ENCODE assay signal across 19 cellular contexts in the genomic region with DNA sequence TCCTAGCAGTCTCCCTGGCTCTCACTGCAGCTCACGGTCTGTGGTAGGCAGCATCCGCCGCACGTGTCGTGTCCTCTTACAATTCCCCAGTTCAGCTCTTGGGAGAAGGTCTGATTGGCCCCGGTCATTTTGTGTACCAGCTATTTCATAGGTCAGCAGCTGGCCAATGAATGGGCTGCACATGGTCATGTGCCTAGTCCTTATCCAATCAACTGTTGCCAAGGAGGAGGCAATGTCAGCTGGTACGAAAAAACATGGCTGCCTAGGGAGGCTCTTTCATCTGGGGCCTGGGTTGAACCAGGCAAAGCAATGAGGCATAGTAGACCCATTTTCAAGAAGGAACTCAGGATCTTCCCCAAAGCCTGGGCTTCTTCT. TPM values are rescaled to one million over a fixed set of nuclear protein-coding genes. Genes with fewer than 3 reads are reported as not detected.
A peak's percentile ranks its signal among the peaks of the same experiment; 100 is the strongest.
DNase-seq lines count a peak whose midpoint lies in the region; ATAC-seq and TF ChIP-seq lines count a peak whose summit lies in the region.
"Had no signal": no experiment of that assay in that cellular context is flagged by ENCODE, and none has a peak within 500 bp of the region (broad histone marks: within the 10 kb centered on the region; RNA-seq: fewer than 3 reads in every experiment).

No MANE protein-coding gene starts in this region.

- ATAC-seq in HCT116, result peak; percentile 88
- ATAC-seq: activated CD8-positive, alpha-beta memory T cell treated with anti-CD3 and anti-CD28 coated beads, Interleukin-2, amount 10 ng/mL, durations not matched to agents 7 days and 5 days had no signal

- H3K27ac ChIP-seq in HCT116 (ENCODE audit: low read depth, low read length) (no peak overlapping the region), RWPE1 (no peak overlapping the region), colonic mucosa (no peak overlapping the region)
- H3K27ac ChIP-seq: psoas muscle, uterus had no signal

- H3K9me3 ChIP-seq in HCT116 (ENCODE audit: control insufficient read depth in 1 of 2, insufficient read depth in 1 of 2, low read depth in 1 of 2, low read length in 2 of 2) (no peaks in the 10 kb centered on the region), colonic mucosa (no peaks in the 10 kb centered on the region)
- H3K9me3 ChIP-seq: psoas muscle, uterus had no signal

- no peak for TF ChIP-seq POLR2A in HCT116 (IDR thresholded peaks at IDR 0.05; ENCODE audit: borderline replicate concordance, extremely low read depth, insufficient read depth, insufficient read length)

- intact Hi-C loops in HCT116 (cut with micrococcal nuclease) (no loop called here), colonic mucosa (cut with DNase I) (no loop called here)

- H3K27me3 Mint-ChIP-seq in immature natural killer cell (ENCODE audit: low read depth in 3 of 3), result peaks cover 0 to 1% (median 0%) of the 10 kb centered on the region in 3 donors
- H3K27me3 Mint-ChIP-seq: activated CD8-positive, alpha-beta memory T cell treated with anti-CD3 and anti-CD28 coated beads, Interleukin-2, amount 10 ng/mL, durations not matched to agents 7 days and 5 days; natural killer cell treated with Interleukin-12 subunit alpha and Interleukin-12 subunit beta and Interleukin-15 and Interleukin-18, amount 100 ng/mL, for 72 hours had no signal

- no peaks in the 10 kb centered on the region for H3K27me3 ChIP-seq in HCT116 (ENCODE audit: insufficient read depth, low read length)
- no peaks in the 10 kb centered on the region for H3K27me3 ChIP-seq in colonic mucosa
- H3K27me3 ChIP-seq: uterus had no signal

- H3K4me3 ChIP-seq in HCT116 (replicated peaks in 1 of 2; ENCODE audit: low read depth in 1 of 2, low read length in 2 of 2) (no peak overlapping the region), colonic mucosa (no peak overlapping the region)
- H3K4me3 ChIP-seq: psoas muscle, uterus had no signal

- H3K4me1 Mint-ChIP-seq in immature natural killer cell, result no peaks in the 10 kb centered on the region
- H3K4me1 Mint-ChIP-seq: activated CD8-positive, alpha-beta memory T cell treated with anti-CD3 and anti-CD28 coated beads, Interleukin-2, amount 10 ng/mL, durations not matched to agents 7 days and 5 days; CD8-positive, alpha-beta memory T cell had no signal

- no peak overlapping the region for H3K4me3 Mint-ChIP-seq in immature natural killer cell
- H3K4me3 Mint-ChIP-seq: activated CD8-positive, alpha-beta memory T cell treated with anti-CD3 and anti-CD28 coated beads, Interleukin-2, amount 10 ng/mL, durations not matched to agents 7 days and 5 days; CD8-positive, alpha-beta memory T cell; natural killer cell treated with Interleukin-12 subunit alpha and Interleukin-12 subunit beta and Interleukin-15 and Interleukin-18, amount 100 ng/mL, for 72 hours had no signal

- POLR2A ChIA-PET in HCT116 (lab: Charles Lee), result no interaction called here
- POLR2A ChIA-PET in RWPE1 (lab: Yijun Ruan, JAX; ENCODE audit: low non-redundant PET), result no interaction called here

- no peaks in the 10 kb centered on the region for H3K79me2 ChIP-seq in HCT116 (ENCODE audit: insufficient read depth, low read length)

- H3K36me3 ChIP-seq in HCT116 (ENCODE audit: control insufficient read depth in 1 of 2, insufficient read depth in 2 of 2, low read length in 2 of 2) (peaks cover 5 to 21% of the 10 kb centered on the region in 2 experiments; a peak in 3 of 4 replicates), colonic mucosa (no peaks in the 10 kb centered on the region)
- H3K36me3 ChIP-seq: uterus had no signal

- peaks cover 0 to 3% (median 0%) of the 10 kb centered on the region in 6 donors for H3K9me3 Mint-ChIP-seq in immature natural killer cell
- H3K9me3 Mint-ChIP-seq: CD8-positive, alpha-beta memory T cell; natural killer cell treated with Interleukin-12 subunit alpha and Interleukin-12 subunit beta and Interleukin-15 and Interleukin-18, amount 100 ng/mL, for 72 hours had no signal

- no peak overlapping the region for H3K4me2 ChIP-seq in HCT116 (ENCODE audit: low read length)

- H3K4me1 ChIP-seq in HCT116 (ENCODE audit: control insufficient read depth in 1 of 2, insufficient read depth in 2 of 2, low read length in 2 of 2), result no peaks in the 10 kb centered on the region
- H3K4me1 ChIP-seq in colonic mucosa, result no peaks in the 10 kb centered on the region
- H3K4me1 ChIP-seq: psoas muscle, uterus had no signal

- TF ChIP-seq RAD21 in HCT116 (IDR thresholded peaks at IDR 0.05; ENCODE audit: low read depth), result no peak

- no peaks in the 10 kb centered on the region for H3K9me2 ChIP-seq in HCT116 (ENCODE audit: insufficient read depth)

- TF ChIP-seq CTCF in HCT116 (IDR thresholded peaks at IDR 0.05 in 2 of 3, conservative IDR thresholded peaks at IDR 0.05 in 1 of 3; ENCODE audit: borderline replicate concordance in 1 of 3, insufficient read depth in 1 of 3, low read depth in 2 of 3, low read length in 2 of 3) (no peak), RWPE1 (conservative IDR thresholded peaks at IDR 0.05; ENCODE audit: low read depth) (no peak), colonic mucosa (IDR thresholded peaks at IDR 0.05) (no peak)

- peaks cover 0 to 14% (median 10%) of the 10 kb centered on the region in 3 donors for H3K36me3 Mint-ChIP-seq in immature natural killer cell

- H2AFZ ChIP-seq in HCT116 (ENCODE audit: low read depth, low read length, poor library complexity, severe bottlenecking), result no peak overlapping the region

- DNase-seq in NCI-H82 (lab: John Stamatoyannopoulos, UW), result peak; percentile 57
- DNase-seq in NCI-H82 treated with DMSO at 0.1 percent for 48 hours (lab: John Stamatoyannopoulos, UW; ENCODE audit: unreplicated experiment), result no peak
- DNase-seq in HCT116 (ENCODE audit: low read depth, low spot score), result peak; percentile 18
- DNase-seq in RWPE1 (ENCODE audit: low spot score), result peak; percentile 17
- DNase-seq in iPS-NIHi11 (ENCODE audit: low spot score), result peak; percentile 48
- no peak for DNase-seq in GM19238 (ENCODE audit: insufficient read length, low spot score)
- no peak for DNase-seq in colonic mucosa
- no peak for DNase-seq in immature natural killer cell
- DNase-seq: activated CD8-positive, alpha-beta memory T cell treated with anti-CD3 and anti-CD28 coated beads, Interleukin-2, amount 10 ng/mL, durations not matched to agents 7 days and 5 days; activated gamma-delta T cell; aorta; CD8-positive, alpha-beta memory T cell; mammary epithelial cell; MV-4-11; NCI-H345; psoas muscle; stimulated activated CD4-positive, alpha-beta T cell treated with anti-CD3 and anti-CD28 coated beads, Interleukin-12 subunit alpha, Interleukin-12 subunit beta, amount 100 ng/mL, for 4 hours; uterus had no signal

- no peaks in the 10 kb centered on the region for H4K20me1 ChIP-seq in HCT116 (ENCODE audit: insufficient read depth)

- no TSS peak for BruUV-seq in HCT116 (replicated peaks; lab: Mats Ljungman, UMichigan)

- H3K27ac Mint-ChIP-seq in immature natural killer cell, result no peak overlapping the region
- H3K27ac Mint-ChIP-seq: activated CD8-positive, alpha-beta memory T cell treated with anti-CD3 and anti-CD28 coated beads, Interleukin-2, amount 10 ng/mL, durations not matched to agents 7 days and 5 days; CD8-positive, alpha-beta memory T cell; natural killer cell treated with Interleukin-12 subunit alpha and Interleukin-12 subunit beta and Interleukin-15 and Interleukin-18, amount 100 ng/mL, for 72 hours had no signal

- RAD21 ChIA-PET in HCT116 (lab: Charles Lee; ENCODE audit: low non-redundant PET in 1 of 2, low total read pairs in 2 of 2, uncharacterized antibody in 2 of 2, unreplicated experiment in 2 of 2), result no interaction called here

- H3K9ac ChIP-seq in HCT116 (ENCODE audit: low read length) (no peak overlapping the region), colonic mucosa (ENCODE audit: low read depth in 2 of 2, low read length in 2 of 2) (no peak overlapping the region)

- CTCF ChIA-PET in HCT116 (lab: Charles Lee), result no interaction called here
- CTCF ChIA-PET in RWPE1 (lab: Yijun Ruan, JAX), result interaction anchor here (0.6 kb wide), 1 partner anchor 34 kb away, joined by 3 read pairs; no protein-coding TSS in a partner anchor

TF ChIP-seq in HCT116, 20 proteins besides CTCF, POLR2A, EP300 and RAD21:
- TF ChIP-seq SRF (IDR thresholded peaks at IDR 0.05; ENCODE audit: low read depth) (no peak), JUND (IDR thresholded peaks at IDR 0.05) (no peak), SIN3A (IDR thresholded peaks at IDR 0.05; ENCODE audit: low read depth) (no peak), SP1 (IDR thresholded peaks at IDR 0.05; ENCODE audit: low read depth) (no peak), TCF7L2 (IDR thresholded peaks at IDR 0.05; ENCODE audit: borderline replicate concordance, extremely low read depth, insufficient read depth, insufficient read length) (no peak)
- TF ChIP-seq, protein P1, sequence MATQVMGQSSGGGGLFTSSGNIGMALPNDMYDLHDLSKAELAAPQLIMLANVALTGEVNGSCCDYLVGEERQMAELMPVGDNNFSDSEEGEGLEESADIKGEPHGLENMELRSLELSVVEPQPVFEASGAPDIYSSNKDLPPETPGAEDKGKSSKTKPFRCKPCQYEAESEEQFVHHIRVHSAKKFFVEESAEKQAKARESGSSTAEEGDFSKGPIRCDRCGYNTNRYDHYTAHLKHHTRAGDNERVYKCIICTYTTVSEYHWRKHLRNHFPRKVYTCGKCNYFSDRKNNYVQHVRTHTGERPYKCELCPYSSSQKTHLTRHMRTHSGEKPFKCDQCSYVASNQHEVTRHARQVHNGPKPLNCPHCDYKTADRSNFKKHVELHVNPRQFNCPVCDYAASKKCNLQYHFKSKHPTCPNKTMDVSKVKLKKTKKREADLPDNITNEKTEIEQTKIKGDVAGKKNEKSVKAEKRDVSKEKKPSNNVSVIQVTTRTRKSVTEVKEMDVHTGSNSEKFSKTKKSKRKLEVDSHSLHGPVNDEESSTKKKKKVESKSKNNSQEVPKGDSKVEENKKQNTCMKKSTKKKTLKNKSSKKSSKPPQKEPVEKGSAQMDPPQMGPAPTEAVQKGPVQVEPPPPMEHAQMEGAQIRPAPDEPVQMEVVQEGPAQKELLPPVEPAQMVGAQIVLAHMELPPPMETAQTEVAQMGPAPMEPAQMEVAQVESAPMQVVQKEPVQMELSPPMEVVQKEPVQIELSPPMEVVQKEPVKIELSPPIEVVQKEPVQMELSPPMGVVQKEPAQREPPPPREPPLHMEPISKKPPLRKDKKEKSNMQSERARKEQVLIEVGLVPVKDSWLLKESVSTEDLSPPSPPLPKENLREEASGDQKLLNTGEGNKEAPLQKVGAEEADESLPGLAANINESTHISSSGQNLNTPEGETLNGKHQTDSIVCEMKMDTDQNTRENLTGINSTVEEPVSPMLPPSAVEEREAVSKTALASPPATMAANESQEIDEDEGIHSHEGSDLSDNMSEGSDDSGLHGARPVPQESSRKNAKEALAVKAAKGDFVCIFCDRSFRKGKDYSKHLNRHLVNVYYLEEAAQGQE (IDR thresholded peaks at IDR 0.05; ENCODE audit: low read depth), result no peak

RNA-seq across cellular contexts. Expression of a gene that starts 46.1 kb away (rescaled TPM):
- total RNA-seq in HCT116 (2021; ENCODE audit: unreplicated experiment), result 34.9 TPM
- 9.3 and 12.1 TPM in 2 replicates for polyA plus RNA-seq in HCT116 (2012)
- total RNA-seq in colonic mucosa, result 10 to 100 TPM in 1 of 2 donors, 1 to 10 TPM in 1; 6.3 to 11.8 TPM
- polyA plus RNA-seq in immature natural killer cell, result 1 to 10 TPM in 2 of 3 donors, not detected in 1; 1.3 to 1.4 TPM

RNA-seq across cellular contexts. Expression of a gene that starts 46.4 kb away (rescaled TPM):
- total RNA-seq in HCT116 (2021; ENCODE audit: unreplicated experiment) (28.5 TPM), colonic mucosa (10 to 100 TPM; 55.5 to 62.1 TPM)
- 11.5 and 12.9 TPM in 2 replicates for polyA plus RNA-seq in HCT116 (2012)
- 10 to 100 TPM; 30.4 to 41.7 (median 38.4) TPM for polyA plus RNA-seq in immature natural killer cell

Comparison
In these comparisons a context has a peak if more than half of its experiments do, and no peak if none do; other contexts are left out.
1. DNase-seq: peak in NCI-H82 (single experiment), HCT116 (single experiment), RWPE1 (single experiment) and iPS-NIHi11 (single experiment); none in NCI-H82 treated with DMSO at 0.1 percent for 48 hours (single experiment), GM19238 (single experiment), colonic mucosa (single experiment) and immature natural killer cell (0 of 3).